In the genomic region with DNA sequence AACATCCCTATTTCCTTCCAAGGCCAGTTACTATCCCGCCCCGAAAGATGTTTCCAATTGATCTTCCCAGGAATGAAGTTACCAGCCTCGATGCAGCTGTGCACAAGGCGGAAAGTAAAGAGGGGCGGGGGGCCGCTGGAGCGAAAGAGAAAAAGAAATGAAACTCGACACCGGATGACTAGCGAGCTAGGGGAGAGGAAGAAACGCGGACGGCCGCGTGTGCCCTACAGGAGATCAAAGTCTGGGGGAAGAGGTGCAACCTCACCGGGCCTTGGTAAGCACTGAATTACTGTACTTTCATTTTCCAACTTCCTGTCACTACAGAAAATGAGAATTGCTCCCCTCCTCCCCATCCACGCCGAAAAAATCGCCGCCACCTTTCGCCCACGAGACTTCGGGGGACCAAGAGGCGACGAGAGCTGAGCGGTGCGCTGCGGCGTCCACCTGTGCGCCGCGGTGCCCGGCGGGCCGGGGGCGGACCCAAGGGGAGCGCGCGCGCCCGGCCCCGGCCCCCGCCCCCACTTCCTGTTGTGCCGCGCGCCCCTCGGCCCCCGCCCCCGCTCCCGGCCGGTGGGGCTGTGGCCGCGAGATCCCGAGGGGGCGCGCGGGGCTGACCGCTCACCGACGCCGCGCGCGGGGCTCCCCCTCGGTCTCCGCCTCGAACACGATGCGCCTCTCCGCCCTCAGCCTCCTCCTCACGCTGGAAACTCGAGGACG, we compare ENCODE assay signal across 1 cellular context.
TF ChIP-seq lines count a peak whose summit lies in the region.

No MANE protein-coding gene starts in this region.

TF ChIP-seq in HCT116, 20 proteins besides CTCF, POLR2A, EP300 and RAD21:
- TF ChIP-seq, protein P1, sequence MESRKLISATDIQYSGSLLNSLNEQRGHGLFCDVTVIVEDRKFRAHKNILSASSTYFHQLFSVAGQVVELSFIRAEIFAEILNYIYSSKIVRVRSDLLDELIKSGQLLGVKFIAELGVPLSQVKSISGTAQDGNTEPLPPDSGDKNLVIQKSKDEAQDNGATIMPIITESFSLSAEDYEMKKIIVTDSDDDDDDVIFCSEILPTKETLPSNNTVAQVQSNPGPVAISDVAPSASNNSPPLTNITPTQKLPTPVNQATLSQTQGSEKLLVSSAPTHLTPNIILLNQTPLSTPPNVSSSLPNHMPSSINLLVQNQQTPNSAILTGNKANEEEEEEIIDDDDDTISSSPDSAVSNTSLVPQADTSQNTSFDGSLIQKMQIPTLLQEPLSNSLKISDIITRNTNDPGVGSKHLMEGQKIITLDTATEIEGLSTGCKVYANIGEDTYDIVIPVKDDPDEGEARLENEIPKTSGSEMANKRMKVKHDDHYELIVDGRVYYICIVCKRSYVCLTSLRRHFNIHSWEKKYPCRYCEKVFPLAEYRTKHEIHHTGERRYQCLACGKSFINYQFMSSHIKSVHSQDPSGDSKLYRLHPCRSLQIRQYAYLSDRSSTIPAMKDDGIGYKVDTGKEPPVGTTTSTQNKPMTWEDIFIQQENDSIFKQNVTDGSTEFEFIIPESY (IDR thresholded peaks at IDR 0.05; ENCODE audit: extremely low read depth, insufficient replicate concordance, low read length) = peak; percentile 19
- TF ChIP-seq ELF1 (IDR thresholded peaks at IDR 0.05; ENCODE audit: borderline replicate concordance, low read depth) (no peak), MAX (IDR thresholded peaks at IDR 0.05) (peak; percentile 74), CBX3 (IDR thresholded peaks at IDR 0.05; ENCODE audit: low read depth) (no peak), FOSL1 (IDR thresholded peaks at IDR 0.05; ENCODE audit: low read depth) (no peak), POLR2AphosphoS5 (IDR thresholded peaks at IDR 0.05; ENCODE audit: low read depth, low read length) (peak; percentile 82), EZH2 (IDR thresholded peaks at IDR 0.05) (no peak), CEBPB (IDR thresholded peaks at IDR 0.05; ENCODE audit: low read depth) (no peak), EGR1 (IDR thresholded peaks at IDR 0.05; ENCODE audit: low read depth) (no peak; the same call in 1 of the 2 replicates), JUND (IDR thresholded peaks at IDR 0.05) (no peak), SP1 (IDR thresholded peaks at IDR 0.05; ENCODE audit: low read depth) (no peak; the same call in 1 of the 2 replicates), SIN3A (IDR thresholded peaks at IDR 0.05; ENCODE audit: low read depth) (no peak), TCF7L2 (IDR thresholded peaks at IDR 0.05; ENCODE audit: borderline replicate concordance, extremely low read depth, insufficient read depth, insufficient read length) (peak; percentile 90)
- TF ChIP-seq, protein P2, sequence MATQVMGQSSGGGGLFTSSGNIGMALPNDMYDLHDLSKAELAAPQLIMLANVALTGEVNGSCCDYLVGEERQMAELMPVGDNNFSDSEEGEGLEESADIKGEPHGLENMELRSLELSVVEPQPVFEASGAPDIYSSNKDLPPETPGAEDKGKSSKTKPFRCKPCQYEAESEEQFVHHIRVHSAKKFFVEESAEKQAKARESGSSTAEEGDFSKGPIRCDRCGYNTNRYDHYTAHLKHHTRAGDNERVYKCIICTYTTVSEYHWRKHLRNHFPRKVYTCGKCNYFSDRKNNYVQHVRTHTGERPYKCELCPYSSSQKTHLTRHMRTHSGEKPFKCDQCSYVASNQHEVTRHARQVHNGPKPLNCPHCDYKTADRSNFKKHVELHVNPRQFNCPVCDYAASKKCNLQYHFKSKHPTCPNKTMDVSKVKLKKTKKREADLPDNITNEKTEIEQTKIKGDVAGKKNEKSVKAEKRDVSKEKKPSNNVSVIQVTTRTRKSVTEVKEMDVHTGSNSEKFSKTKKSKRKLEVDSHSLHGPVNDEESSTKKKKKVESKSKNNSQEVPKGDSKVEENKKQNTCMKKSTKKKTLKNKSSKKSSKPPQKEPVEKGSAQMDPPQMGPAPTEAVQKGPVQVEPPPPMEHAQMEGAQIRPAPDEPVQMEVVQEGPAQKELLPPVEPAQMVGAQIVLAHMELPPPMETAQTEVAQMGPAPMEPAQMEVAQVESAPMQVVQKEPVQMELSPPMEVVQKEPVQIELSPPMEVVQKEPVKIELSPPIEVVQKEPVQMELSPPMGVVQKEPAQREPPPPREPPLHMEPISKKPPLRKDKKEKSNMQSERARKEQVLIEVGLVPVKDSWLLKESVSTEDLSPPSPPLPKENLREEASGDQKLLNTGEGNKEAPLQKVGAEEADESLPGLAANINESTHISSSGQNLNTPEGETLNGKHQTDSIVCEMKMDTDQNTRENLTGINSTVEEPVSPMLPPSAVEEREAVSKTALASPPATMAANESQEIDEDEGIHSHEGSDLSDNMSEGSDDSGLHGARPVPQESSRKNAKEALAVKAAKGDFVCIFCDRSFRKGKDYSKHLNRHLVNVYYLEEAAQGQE (IDR thresholded peaks at IDR 0.05; ENCODE audit: low read depth) = no peak
TF ChIP-seq in HCT116: peak in this region for 4.
